ENCODE assay signal across 13 cellular contexts in the genomic region with DNA sequence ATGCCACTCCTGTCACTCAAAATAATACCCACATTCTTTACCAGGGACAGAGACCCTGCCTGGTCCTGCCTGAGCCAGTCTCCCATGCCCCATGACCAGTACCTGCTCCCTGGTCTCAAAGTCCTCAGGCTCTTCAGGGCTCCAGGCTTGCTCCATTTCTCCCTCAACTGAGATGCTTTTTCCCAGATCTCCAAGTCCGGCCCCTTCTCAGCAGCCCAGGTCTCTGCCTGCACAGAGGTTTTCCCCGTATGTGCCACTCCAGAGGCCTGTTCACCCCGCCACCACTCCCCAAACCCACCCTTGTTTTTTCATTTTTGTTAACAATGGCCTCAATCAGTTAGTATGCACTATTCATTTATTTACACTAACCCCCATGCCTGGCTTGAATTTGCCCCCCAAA.
DNase-seq lines count a peak whose midpoint lies in the region; ATAC-seq and TF ChIP-seq lines count a peak whose summit lies in the region.
"Had no signal": no experiment of that assay in that cellular context is flagged by ENCODE, and none has a peak within 500 bp of the region (broad histone marks: within the 10 kb centered on the region; RNA-seq: fewer than 3 reads in every experiment).

No MANE protein-coding gene starts in this region.

- H3K9me3 ChIP-seq in spleen, result no peaks in the 10 kb centered on the region
- H3K9me3 ChIP-seq: BLaER1 treated with 17β-estradiol and CSF1 and Interleukin-3, amounts not matched to agents 10 nM and 100 nM had no signal

- no peak for TF ChIP-seq CTCF in spleen (IDR thresholded peaks at IDR 0.05 in 8 of 11, conservative IDR thresholded peaks at IDR 0.05 in 3 of 11)

- ATAC-seq in activated CD8-positive, alpha-beta memory T cell treated with anti-CD3 and anti-CD28 coated beads, Interleukin-2, amount 10 ng/mL, durations not matched to agents 7 days and 5 days, result no peak
- no peak for ATAC-seq in HG02870 (IDR thresholded peaks at IDR 0.05; ENCODE audit: unreplicated experiment)
- ATAC-seq: HCT116 had no signal

- no peak overlapping the region for H3K27ac ChIP-seq in spleen
- H3K27ac ChIP-seq: BLaER1 treated with 17β-estradiol and CSF1 and Interleukin-3, amounts not matched to agents 10 nM and 100 nM; HL-60 had no signal

- WGBS in spleen, 5 donors, result 83 to 95% (median 87%) methylated on average over 3 of the region's 3 CpGs

- H3K4me1 ChIP-seq in spleen, result no peaks in the 10 kb centered on the region

- intact Hi-C loops in spleen (cut with DNase I; ENCODE audit: low total_unique reads), result no loop called here

- no peak overlapping the region for H3K27ac Mint-ChIP-seq in activated CD8-positive, alpha-beta memory T cell treated with anti-CD3 and anti-CD28 coated beads, Interleukin-2, amount 10 ng/mL, durations not matched to agents 7 days and 5 days
- H3K27ac Mint-ChIP-seq: CD4-positive, CD25-positive, alpha-beta regulatory T cell had no signal

- H3K36me3 ChIP-seq in spleen, result no peaks in the 10 kb centered on the region
- H3K36me3 ChIP-seq: BLaER1 treated with 17β-estradiol and CSF1 and Interleukin-3, amounts not matched to agents 10 nM and 100 nM had no signal

- no peaks in the 10 kb centered on the region for H3K36me3 Mint-ChIP-seq in activated CD8-positive, alpha-beta memory T cell treated with anti-CD3 and anti-CD28 coated beads, Interleukin-2, amount 10 ng/mL, durations not matched to agents 7 days and 5 days
- H3K36me3 Mint-ChIP-seq: CD4-positive, CD25-positive, alpha-beta regulatory T cell had no signal

- H3K4me3 Mint-ChIP-seq in activated CD8-positive, alpha-beta memory T cell treated with anti-CD3 and anti-CD28 coated beads, Interleukin-2, amount 10 ng/mL, durations not matched to agents 7 days and 5 days, result no peak overlapping the region
- H3K4me3 Mint-ChIP-seq: CD4-positive, CD25-positive, alpha-beta regulatory T cell had no signal

- H3K27me3 ChIP-seq in spleen (replicated peaks in 1 of 7), result no peaks in the 10 kb centered on the region
- H3K27me3 ChIP-seq: BLaER1 treated with 17β-estradiol and CSF1 and Interleukin-3, amounts not matched to agents 10 nM and 100 nM had no signal

- no peaks in the 10 kb centered on the region for H3K9me3 Mint-ChIP-seq in activated CD8-positive, alpha-beta memory T cell treated with anti-CD3 and anti-CD28 coated beads, Interleukin-2, amount 10 ng/mL, durations not matched to agents 7 days and 5 days (ENCODE audit: low read depth)

- no peak for TF ChIP-seq POLR2A in spleen (IDR thresholded peaks at IDR 0.05)

- CTCF ChIA-PET in activated CD8-positive, alpha-beta memory T cell treated with anti-CD3 and anti-CD28 coated beads, Interleukin-2, amount 10 ng/mL, durations not matched to agents 7 days and 5 days (lab: Charles Lee), result no interaction called here

- H3K4me3 ChIP-seq in spleen, result no peak overlapping the region
- H3K4me3 ChIP-seq: BLaER1 treated with 17β-estradiol and CSF1 and Interleukin-3, amounts not matched to agents 10 nM and 100 nM had no signal

- no peaks in the 10 kb centered on the region for H3K27me3 Mint-ChIP-seq in activated CD8-positive, alpha-beta memory T cell treated with anti-CD3 and anti-CD28 coated beads, Interleukin-2, amount 10 ng/mL, durations not matched to agents 7 days and 5 days
- H3K27me3 Mint-ChIP-seq: CD4-positive, CD25-positive, alpha-beta regulatory T cell had no signal

- no peaks in the 10 kb centered on the region for H3K4me1 Mint-ChIP-seq in activated CD8-positive, alpha-beta memory T cell treated with anti-CD3 and anti-CD28 coated beads, Interleukin-2, amount 10 ng/mL, durations not matched to agents 7 days and 5 days
- H3K4me1 Mint-ChIP-seq: CD4-positive, CD25-positive, alpha-beta regulatory T cell had no signal

- DNase-seq in activated CD8-positive, alpha-beta memory T cell treated with anti-CD3 and anti-CD28 coated beads, Interleukin-2, amount 10 ng/mL, durations not matched to agents 7 days and 5 days, result peak; percentile 5
- DNase-seq in activated CD8-positive, alpha-beta memory T cell treated with anti-CD3 and anti-CD28 coated beads, Interleukin-2, amount 50 U/mL, for 4 hours, result no peak
- DNase-seq in islet precursor cell (peak; percentile 19), spleen (peak; percentile 41), NCI-H2171 treated with DMSO at 0.1 percent for 48 hours (lab: John Stamatoyannopoulos, UW) (no peak), NCI-H2081 (lab: John Stamatoyannopoulos, UW) (no peak)
- DNase-seq: ACHN; CD4-positive, CD25-positive, alpha-beta regulatory T cell; DMS 273 treated with DMSO at 0.1 percent for 48 hours had no signal

Comparison
In these comparisons a context has a peak if more than half of its experiments do, and no peak if none do; other contexts are left out.
1. DNase-seq: peak in activated CD8-positive, alpha-beta memory T cell treated with anti-CD3 and anti-CD28 coated beads, Interleukin-2, amount 10 ng/mL, durations not matched to agents 7 days and 5 days (single experiment), islet precursor cell (single experiment) and spleen (single experiment); none in activated CD8-positive, alpha-beta memory T cell treated with anti-CD3 and anti-CD28 coated beads, Interleukin-2, amount 50 U/mL, for 4 hours (single experiment), NCI-H2171 treated with DMSO at 0.1 percent for 48 hours (single experiment) and NCI-H2081 (0 of 2).